13 cellular contexts compared by ENCODE assay signal in the genomic region with DNA sequence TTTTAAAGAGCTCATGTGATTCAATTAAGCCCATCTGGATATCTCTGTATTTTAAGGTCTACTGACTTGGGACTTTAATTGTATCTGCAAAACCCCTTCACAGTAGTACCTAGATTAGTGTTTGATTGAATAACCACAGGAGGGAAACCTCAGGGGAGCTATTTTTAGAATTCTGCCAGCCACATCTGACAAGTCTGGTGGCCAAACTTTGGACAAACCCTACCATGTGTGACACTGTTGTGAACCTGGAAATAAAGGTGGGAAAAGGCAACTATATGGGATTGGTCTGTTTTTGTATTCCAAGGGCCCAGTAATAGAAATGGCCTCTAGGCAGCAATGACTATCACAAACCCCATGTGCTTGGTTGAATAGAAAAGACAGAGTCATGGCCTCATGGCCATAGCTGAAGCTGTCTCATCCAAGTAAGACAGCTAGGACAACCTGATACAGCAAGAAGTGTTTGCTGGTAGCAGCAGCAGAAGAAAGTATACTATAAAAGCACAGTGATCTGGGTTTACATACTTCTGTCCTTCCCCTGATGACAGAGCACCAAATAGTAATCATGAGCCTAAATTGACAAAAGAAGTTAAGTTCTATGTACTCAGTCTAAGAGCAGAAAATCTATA.
DNase-seq lines count a peak whose midpoint lies in the region; ATAC-seq, FAIRE-seq and TF ChIP-seq lines count a peak whose summit lies in the region.
"Had no signal": no experiment of that assay in that cellular context is flagged by ENCODE, and none has a peak within 500 bp of the region (broad histone marks: within the 10 kb centered on the region; RNA-seq: fewer than 3 reads in every experiment).

No MANE protein-coding gene starts in this region.

- no peak for TF ChIP-seq POLR2A in GM12891 (IDR thresholded peaks at IDR 0.05; ENCODE audit: low read depth, low read length)

- peaks cover 0 to 56% (median 26%) of the 10 kb centered on the region in 5 donors for H3K36me3 Mint-ChIP-seq in naive thymus-derived CD4-positive, alpha-beta T cell
- peaks cover 5% of the 10 kb centered on the region for H3K36me3 Mint-ChIP-seq in activated T-helper 1 cell treated with anti-CD3 and anti-CD28 coated beads, Interleukin-12 subunit alpha, Interleukin-12 subunit beta, Interleukin-2, Interleukin-4 antibody, amounts not matched to agents 30 ng/mL and 10 ng/mL and 1 ng/mL, durations not matched to agents 14 hours and 24 hours and 36 hours (ENCODE audit: low read depth)

- intact Hi-C loops in naive thymus-derived CD4-positive, alpha-beta T cell (cut with micrococcal nuclease): loop anchor here in 1 of 2 donors (5.0 kb wide), 1 partner anchor 32 kb away; no protein-coding TSS in a partner anchor
- intact Hi-C loops in activated T-helper 1 cell treated with anti-CD3 and anti-CD28 coated beads, Interleukin-12 subunit alpha, Interleukin-12 subunit beta, Interleukin-2, Interleukin-4 antibody, amounts not matched to agents 30 ng/mL and 10 ng/mL and 1 ng/mL, durations not matched to agents 14 hours and 24 hours and 36 hours (cut with micrococcal nuclease): no loop called here

- peaks cover 0 to 2% (median 0%) of the 10 kb centered on the region in 11 donors for H3K9me3 Mint-ChIP-seq in naive thymus-derived CD4-positive, alpha-beta T cell
- no peaks in the 10 kb centered on the region for H3K9me3 Mint-ChIP-seq in activated T-helper 1 cell treated with anti-CD3 and anti-CD28 coated beads, Interleukin-12 subunit alpha, Interleukin-12 subunit beta, Interleukin-2, Interleukin-4 antibody, amounts not matched to agents 30 ng/mL and 10 ng/mL and 1 ng/mL, durations not matched to agents 14 hours and 24 hours and 36 hours

- CTCF ChIA-PET in naive thymus-derived CD4-positive, alpha-beta T cell (lab: Charles Lee): interaction anchor here (0.6 to 1.5 kb wide), 2 partner anchors 491 to 865 kb away, joined by 3 to 6 read pairs; no protein-coding TSS in a partner anchor

- no peak overlapping the region for H3K27ac ChIP-seq in naive thymus-derived CD4-positive, alpha-beta T cell (ENCODE audit: low read depth, low read length)
- H3K27ac ChIP-seq: WERI-Rb-1 had no signal

- no peaks in the 10 kb centered on the region for H3K9me3 ChIP-seq in naive thymus-derived CD4-positive, alpha-beta T cell (ENCODE audit: control insufficient read depth in 2 of 3, low read length in 3 of 3)
- H3K9me3 ChIP-seq: heart right ventricle had no signal

- peak; percentile 13 for FAIRE-seq in GM12891 (lab: Jason Lieb, UNC)
- FAIRE-seq: H1 had no signal

- no peaks in the 10 kb centered on the region for H3K27me3 Mint-ChIP-seq in naive thymus-derived CD4-positive, alpha-beta T cell
- no peaks in the 10 kb centered on the region for H3K27me3 Mint-ChIP-seq in activated T-helper 1 cell treated with anti-CD3 and anti-CD28 coated beads, Interleukin-12 subunit alpha, Interleukin-12 subunit beta, Interleukin-2, Interleukin-4 antibody, amounts not matched to agents 30 ng/mL and 10 ng/mL and 1 ng/mL, durations not matched to agents 14 hours and 24 hours and 36 hours (ENCODE audit: insufficient read depth)

- H3K27ac Mint-ChIP-seq in naive thymus-derived CD4-positive, alpha-beta T cell: peak overlapping the region in 1 of 9 donors; percentile 15
- no peak overlapping the region for H3K27ac Mint-ChIP-seq in activated T-helper 1 cell treated with anti-CD3 and anti-CD28 coated beads, Interleukin-12 subunit alpha, Interleukin-12 subunit beta, Interleukin-2, Interleukin-4 antibody, amounts not matched to agents 30 ng/mL and 10 ng/mL and 1 ng/mL, durations not matched to agents 14 hours and 24 hours and 36 hours

- no peaks in the 10 kb centered on the region for H3K27me3 ChIP-seq in naive thymus-derived CD4-positive, alpha-beta T cell (ENCODE audit: control insufficient read depth in 2 of 2, insufficient read depth in 2 of 2, low read length in 2 of 2)
- H3K27me3 ChIP-seq: heart right ventricle had no signal

- no peak overlapping the region for H3K4me3 ChIP-seq in naive thymus-derived CD4-positive, alpha-beta T cell (ENCODE audit: low read length)
- H3K4me3 ChIP-seq: heart right ventricle had no signal

- POLR2A ChIA-PET in naive thymus-derived CD4-positive, alpha-beta T cell (lab: Charles Lee): no interaction called here

- peaks cover 5 to 26% (median 14%) of the 10 kb centered on the region in 7 donors for H3K4me1 Mint-ChIP-seq in naive thymus-derived CD4-positive, alpha-beta T cell
- H3K4me1 Mint-ChIP-seq in activated T-helper 1 cell treated with anti-CD3 and anti-CD28 coated beads, Interleukin-12 subunit alpha, Interleukin-12 subunit beta, Interleukin-2, Interleukin-4 antibody, amounts not matched to agents 30 ng/mL and 10 ng/mL and 1 ng/mL, durations not matched to agents 14 hours and 24 hours and 36 hours (ENCODE audit: low read depth): peaks cover 40% of the 10 kb centered on the region

- peak; percentile 62 for ATAC-seq in HG02981 (IDR thresholded peaks at IDR 0.05; ENCODE audit: unreplicated experiment)
- ATAC-seq in naive thymus-derived CD4-positive, alpha-beta T cell: peak; percentile 32
- ATAC-seq in GM21619 (IDR thresholded peaks at IDR 0.05; ENCODE audit: unreplicated experiment): no peak
- ATAC-seq: heart right ventricle had no signal

- no peak overlapping the region for H3K4me3 Mint-ChIP-seq in naive thymus-derived CD4-positive, alpha-beta T cell
- no peak overlapping the region for H3K4me3 Mint-ChIP-seq in activated T-helper 1 cell treated with anti-CD3 and anti-CD28 coated beads, Interleukin-12 subunit alpha, Interleukin-12 subunit beta, Interleukin-2, Interleukin-4 antibody, amounts not matched to agents 30 ng/mL and 10 ng/mL and 1 ng/mL, durations not matched to agents 14 hours and 24 hours and 36 hours

- H3K4me1 ChIP-seq in naive thymus-derived CD4-positive, alpha-beta T cell (ENCODE audit: control insufficient read depth in 2 of 2, insufficient read depth in 2 of 2, low read length in 2 of 2): peaks cover 0 to 20% of the 10 kb centered on the region in 2 donors

- no peaks in the 10 kb centered on the region for H3K36me3 ChIP-seq in naive thymus-derived CD4-positive, alpha-beta T cell (ENCODE audit: control insufficient read depth in 2 of 3, insufficient read depth in 3 of 3, low read length in 3 of 3)
- H3K36me3 ChIP-seq: heart right ventricle, WERI-Rb-1 had no signal

- no peak for DNase-seq in GM12891 (ENCODE audit: insufficient read length, low spot score)
- peak; percentile 84 for DNase-seq in SK-N-DZ (ENCODE audit: low spot score)
- no peak for DNase-seq in naive thymus-derived CD4-positive, alpha-beta T cell
- no peak for DNase-seq in NCI-H2227 (lab: John Stamatoyannopoulos, UW; ENCODE audit: unreplicated experiment)
- no peak for DNase-seq in NOMO-1 (lab: John Stamatoyannopoulos, UW; ENCODE audit: unreplicated experiment in 2 of 2)
- DNase-seq in activated T-helper 1 cell treated with anti-CD3 and anti-CD28 coated beads, Interleukin-12 subunit alpha, Interleukin-12 subunit beta, Interleukin-2, Interleukin-4 antibody, amounts not matched to agents 30 ng/mL and 10 ng/mL and 1 ng/mL, durations not matched to agents 14 hours and 24 hours and 36 hours (ENCODE audit: low spot score): no peak
- DNase-seq: activated gamma-delta T cell, heart right ventricle, NCI-H1930, WERI-Rb-1 had no signal

TF ChIP-seq in GM12891, 5 proteins besides CTCF, POLR2A, EP300 and RAD21:
- TF ChIP-seq POLR2AphosphoS5 (IDR thresholded peaks at IDR 0.05; ENCODE audit: low read depth, low read length) (no peak), TAF1 (IDR thresholded peaks at IDR 0.05; ENCODE audit: low read depth, low read length) (no peak), PAX5 (IDR thresholded peaks at IDR 0.05; ENCODE audit: insufficient read depth, low read length, severe bottlenecking) (no peak), SPI1 (IDR thresholded peaks at IDR 0.05; ENCODE audit: low read depth, low read length) (no peak), POU2F2 (IDR thresholded peaks at IDR 0.05; ENCODE audit: low read depth, low read length) (no peak)
